In the genomic region with DNA sequence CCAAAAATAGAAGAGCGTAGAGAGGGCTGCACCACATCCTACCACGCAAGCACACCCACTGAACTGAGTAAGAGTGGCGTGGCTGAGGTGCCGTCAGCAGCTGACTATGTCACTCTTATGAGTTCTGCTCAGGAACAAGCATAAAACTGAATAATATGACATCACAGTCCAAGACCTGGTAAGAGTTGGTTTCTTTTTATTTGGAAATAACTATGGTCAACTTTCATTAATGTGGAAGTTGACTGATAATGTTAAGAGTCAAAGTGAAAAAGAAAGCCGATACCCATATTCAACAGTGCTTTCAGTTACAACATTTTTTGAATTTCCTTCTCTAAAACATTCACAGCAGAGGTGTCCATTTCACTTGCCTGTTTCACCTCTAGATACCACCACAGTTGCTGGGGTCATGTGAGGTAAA, we compare ENCODE assay signal across 11 cellular contexts.
DNase-seq lines count a peak whose midpoint lies in the region; ATAC-seq and TF ChIP-seq lines count a peak whose summit lies in the region.
"Had no signal": no experiment of that assay in that cellular context is flagged by ENCODE, and none has a peak within 500 bp of the region (broad histone marks: within the 10 kb centered on the region; RNA-seq: fewer than 3 reads in every experiment).

No MANE protein-coding gene starts in this region.

- H3K4me3 ChIP-seq in neutrophil (ENCODE audit: low read depth in 1 of 2, low read length in 1 of 2) = peak overlapping the region in 1 of 2 experiments; percentile 35
- H3K4me3 ChIP-seq in HAP-1 = no peak overlapping the region
- H3K4me3 ChIP-seq: A549 had no signal

- H3K36me3 ChIP-seq in neutrophil (peaks cover 19% of the 10 kb centered on the region), HAP-1 (replicated peaks) (peaks cover 15% of the 10 kb centered on the region)

- no peaks in the 10 kb centered on the region for H3K9me3 ChIP-seq in neutrophil
- no peaks in the 10 kb centered on the region for H3K9me3 ChIP-seq in HAP-1
- H3K9me3 ChIP-seq: A549 had no signal

- TF ChIP-seq CTCF in neutrophil (IDR thresholded peaks at IDR 0.05) = no peak

- peak overlapping the region; percentile 95 for H3K27ac ChIP-seq in neutrophil
- H3K27ac ChIP-seq: A549, VCaP had no signal

- H3K4me1 ChIP-seq in neutrophil (ENCODE audit: control insufficient read depth in 1 of 2, insufficient read depth in 1 of 2, low read depth in 1 of 2, low read length in 1 of 2) = peaks cover 77 to 80% of the 10 kb centered on the region in 2 experiments
- no peaks in the 10 kb centered on the region for H3K4me1 ChIP-seq in HAP-1
- H3K4me1 ChIP-seq: A549 had no signal

- DNase-seq in SKM-1 (lab: John Stamatoyannopoulos, UW; ENCODE audit: unreplicated experiment) = peak; percentile 7
- no peak for DNase-seq in SKM-1 treated with dmso at 0.1 percent for 144 hours (lab: John Stamatoyannopoulos, UW; ENCODE audit: unreplicated experiment)
- DNase-seq in NCI-H226 = no peak
- no peak for DNase-seq in DMS153 (lab: John Stamatoyannopoulos, UW)
- no peak for DNase-seq in HAP-1 (ENCODE audit: low spot score in 2 of 2)
- DNase-seq: NCI-H2081 had no signal

- in situ Hi-C loops in HAP-1 (cut with MboI; ENCODE audit: low sequenced_read_pairs) = loop anchor here (25.0 kb wide), 1 partner anchor 277 kb away; no protein-coding TSS in a partner anchor

- H3K27me3 ChIP-seq in neutrophil (no peaks in the 10 kb centered on the region), HAP-1 (ENCODE audit: low read depth) (no peaks in the 10 kb centered on the region)

- ATAC-seq in GM21717 (IDR thresholded peaks at IDR 0.05; ENCODE audit: unreplicated experiment) (peak; percentile 70), HG03469 (IDR thresholded peaks at IDR 0.05; ENCODE audit: unreplicated experiment) (peak; percentile 60)
- ATAC-seq: A549 had no signal
